15 cellular contexts compared by ENCODE assay signal in the genomic region with DNA sequence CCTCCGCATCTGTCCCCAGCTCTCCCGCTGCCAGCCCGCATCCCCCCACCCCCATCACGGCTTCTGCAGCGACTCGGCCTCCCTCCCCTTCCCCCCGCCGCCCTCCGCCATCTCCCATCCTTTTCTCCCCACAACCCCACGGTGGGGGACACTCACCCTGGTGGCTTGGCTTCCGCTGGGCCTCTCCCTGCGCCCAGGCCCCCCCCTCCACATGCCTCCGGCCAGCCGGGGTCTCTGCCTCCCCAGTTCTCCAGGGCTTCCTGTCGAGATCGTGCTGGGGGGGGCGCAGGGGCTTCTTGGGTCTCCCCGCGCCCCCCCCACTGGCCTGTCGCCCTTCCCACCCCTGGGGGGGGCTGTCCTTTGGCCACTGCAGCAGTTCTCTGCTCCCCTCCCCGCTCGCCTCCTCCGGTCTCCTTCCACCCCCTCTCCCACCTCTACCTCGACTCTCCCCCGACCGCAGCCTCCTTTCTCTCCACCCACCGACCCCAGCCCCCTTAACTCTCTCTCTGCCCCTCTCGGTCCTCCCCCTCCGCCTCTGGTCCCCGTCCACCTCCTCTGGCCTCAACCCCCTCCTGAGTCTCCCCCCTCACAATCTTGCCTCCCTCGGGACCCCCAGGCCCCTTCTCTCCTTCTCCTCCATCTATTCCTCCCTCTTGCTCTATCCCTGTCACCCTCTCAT. TPM values are rescaled to one million over a fixed set of nuclear protein-coding genes. Genes with fewer than 3 reads are reported as not detected.
DNase-seq lines count a peak whose midpoint lies in the region; ATAC-seq and TF ChIP-seq lines count a peak whose summit lies in the region.
"Had no signal": no experiment of that assay in that cellular context is flagged by ENCODE, and none has a peak within 500 bp of the region (broad histone marks: within the 10 kb centered on the region; RNA-seq: fewer than 3 reads in every experiment).

No MANE protein-coding gene starts in this region.

- no peak overlapping the region for H3K27ac Mint-ChIP-seq in nephron progenitor cell
- H3K27ac Mint-ChIP-seq: CD8-positive, alpha-beta T cell had no signal

- TF ChIP-seq CTCF in cardiac muscle cell (IDR thresholded peaks at IDR 0.05; ENCODE audit: low read depth, low read length) = no peak
- no peak for TF ChIP-seq CTCF in esophagus muscularis mucosa (IDR thresholded peaks at IDR 0.05)
- no peak for TF ChIP-seq CTCF in nephron progenitor cell (IDR thresholded peaks at IDR 0.05)
- TF ChIP-seq CTCF in upper lobe of left lung (IDR thresholded peaks at IDR 0.05) = no peak
- TF ChIP-seq CTCF in right lobe of liver (IDR thresholded peaks at IDR 0.05) = no peak

- H3K27me3 ChIP-seq in cardiac muscle cell = no peaks in the 10 kb centered on the region
- H3K27me3 ChIP-seq in right cardiac atrium (ENCODE audit: control insufficient read depth, insufficient read depth) = no peaks in the 10 kb centered on the region
- peaks cover 0 to 85% (median 4%) of the 10 kb centered on the region in 4 donors for H3K27me3 ChIP-seq in esophagus muscularis mucosa
- peaks cover 0 to 14% (median 5%) of the 10 kb centered on the region in 4 donors for H3K27me3 ChIP-seq in upper lobe of left lung
- peaks cover 0 to 1% of the 10 kb centered on the region in 2 donors for H3K27me3 ChIP-seq in right lobe of liver

- H3K36me3 ChIP-seq in cardiac muscle cell (no peaks in the 10 kb centered on the region), esophagus muscularis mucosa (no peaks in the 10 kb centered on the region), upper lobe of left lung (no peaks in the 10 kb centered on the region), right lobe of liver (no peaks in the 10 kb centered on the region)

- H3K4me3 Mint-ChIP-seq in nephron progenitor cell = peak overlapping the region; percentile 84
- H3K4me3 Mint-ChIP-seq: CD8-positive, alpha-beta T cell had no signal

- H3K27ac ChIP-seq in cardiac muscle cell (no peak overlapping the region), right cardiac atrium (ENCODE audit: low read length) (no peak overlapping the region), esophagus muscularis mucosa (replicated peaks in 1 of 4) (peak overlapping the region in 3 of 4 donors; percentile 39 to 57 (median 51)), upper lobe of left lung (peak overlapping the region in 2 of 4 donors; percentile 23 to 39), right lobe of liver (no peak overlapping the region)

- H3K9me3 Mint-ChIP-seq in nephron progenitor cell = no peaks in the 10 kb centered on the region
- H3K9me3 Mint-ChIP-seq: CD8-positive, alpha-beta T cell had no signal

- H3K9me3 ChIP-seq in cardiac muscle cell (ENCODE audit: low read depth) = no peaks in the 10 kb centered on the region
- no peaks in the 10 kb centered on the region for H3K9me3 ChIP-seq in right cardiac atrium (ENCODE audit: control insufficient read depth, low read length)
- H3K9me3 ChIP-seq in esophagus muscularis mucosa = no peaks in the 10 kb centered on the region
- H3K9me3 ChIP-seq in upper lobe of left lung = no peaks in the 10 kb centered on the region
- H3K9me3 ChIP-seq in right lobe of liver = no peaks in the 10 kb centered on the region

- intact Hi-C loops in right cardiac atrium (cut with DNase I) (no loop called here), esophagus muscularis mucosa (cut with DNase I) (no loop called here), right lobe of liver (cut with DNase I) (no loop called here)

- peaks cover 77% of the 10 kb centered on the region for H3K27me3 Mint-ChIP-seq in nephron progenitor cell (ENCODE audit: low read depth, poor library complexity)

- no peaks in the 10 kb centered on the region for H3K36me3 Mint-ChIP-seq in nephron progenitor cell (ENCODE audit: low read depth)
- H3K36me3 Mint-ChIP-seq: CD8-positive, alpha-beta T cell had no signal

- TF ChIP-seq EP300 in esophagus muscularis mucosa (IDR thresholded peaks at IDR 0.05) (no peak), upper lobe of left lung (IDR thresholded peaks at IDR 0.05) (no peak)

- ATAC-seq in right cardiac atrium (no peak), upper lobe of left lung (ENCODE audit: low FRiP score in 2 of 2) (no peak), right lobe of liver (no peak), GM21737 (IDR thresholded peaks at IDR 0.05; ENCODE audit: unreplicated experiment) (no peak)
- ATAC-seq: CD8-positive, alpha-beta T cell had no signal

- H3K4me3 ChIP-seq in cardiac muscle cell (peak overlapping the region; percentile 41), right cardiac atrium (ENCODE audit: low read length) (no peak overlapping the region), esophagus muscularis mucosa (peak overlapping the region; percentile 39 to 53 (median 47)), upper lobe of left lung (peak overlapping the region in 3 of 4 donors; percentile 8 to 37 (median 34)), right lobe of liver (no peak overlapping the region)

- H3K4me1 Mint-ChIP-seq in nephron progenitor cell = peaks cover 38% of the 10 kb centered on the region

- TF ChIP-seq POLR2A in esophagus muscularis mucosa (IDR thresholded peaks at IDR 0.05; ENCODE audit: low read depth) (no peak), upper lobe of left lung (IDR thresholded peaks at IDR 0.05) (no peak), right lobe of liver (IDR thresholded peaks at IDR 0.05) (no peak)

- no peak for DNase-seq in cardiac muscle cell (ENCODE audit: low read depth in 1 of 2, low spot score in 1 of 2)
- DNase-seq in right cardiac atrium = no peak
- no peak for DNase-seq in esophagus muscularis mucosa (ENCODE audit: extremely low spot score)
- DNase-seq in nephron progenitor cell = peak; percentile 35
- DNase-seq in upper lobe of left lung = no peak
- DNase-seq in right lobe of liver = no peak
- DNase-seq in effector CD4-positive, alpha-beta T cell = no peak
- DNase-seq: activated T-cell treated with anti-CD3 and anti-CD28 coated beads, Interleukin-2, amount 50 U/mL, for 48 hours; CD8-positive, alpha-beta T cell; cortex of kidney; NCI-H146 had no signal

- H3K4me1 ChIP-seq in cardiac muscle cell (ENCODE audit: low read depth) = peaks cover 17% of the 10 kb centered on the region
- H3K4me1 ChIP-seq in right cardiac atrium (ENCODE audit: control insufficient read depth, insufficient read depth, low read length) = no peaks in the 10 kb centered on the region
- H3K4me1 ChIP-seq in esophagus muscularis mucosa = peaks cover 4 to 22% (median 17%) of the 10 kb centered on the region in 4 donors
- peaks cover 8 to 22% (median 9%) of the 10 kb centered on the region in 4 donors for H3K4me1 ChIP-seq in upper lobe of left lung
- H3K4me1 ChIP-seq in right lobe of liver = peaks cover 0 to under 1% (median 0%) of the 10 kb centered on the region in 4 donors

- WGBS in right cardiac atrium = 31% methylated on average over 31 of the region's 31 CpGs
- WGBS in esophagus muscularis mucosa = 3% methylated on average over 20 of the region's 31 CpGs
- 10 to 11% methylated on average over 14 to 16 of the region's 31 CpGs for WGBS in upper lobe of left lung, 2 donors
- 5% methylated on average over 29 of the region's 31 CpGs for WGBS in right lobe of liver (ENCODE audit: insufficient coverage, low coverage, low lambda C conversion rate, missing lambda C conversion rate)

RNA-seq across cellular contexts. Expression of gene LRRC4B, which starts 17.1 kb away (rescaled TPM):
- total RNA-seq in cardiac muscle cell (38.7 and 56.4 TPM in 2 replicates), right cardiac atrium (1 to 10 TPM; 1.2 to 3.2 (median 2.0) TPM), esophagus muscularis mucosa (10 to 100 TPM in 1 of 4 donors, 1 to 10 TPM in 3; 3.7 to 12.5 (median 6.7) TPM), upper lobe of left lung (1 to 10 TPM in 4 of 6 donors, under 1 TPM in 2; 0.69 to 5.1 (median 1.7) TPM), right lobe of liver (1 to 10 TPM in 1 of 6 experiments, under 1 TPM in 5; 0.22 to 1.2 (median 0.52) TPM)
- polyA plus RNA-seq in cardiac muscle cell (5.8 and 6.2 TPM in 2 replicates), right cardiac atrium (1.6 TPM)
- total RNA-seq: CD8-positive, alpha-beta T cell; LHCN-M2; lung microvascular endothelial cell had no signal

RNA-seq across cellular contexts. Expression of gene ASPDH, which starts 37.5 kb away (rescaled TPM):
- total RNA-seq in cardiac muscle cell (not detected in 2 replicates), right cardiac atrium (not detected), esophagus muscularis mucosa (1 to 10 TPM in 1 of 4 donors, not detected in 3; 1.6 TPM), upper lobe of left lung (not detected), right lobe of liver (10 to 100 TPM; 22.1 to 67.8 (median 44.8) TPM)
- polyA plus RNA-seq in cardiac muscle cell (not detected in 2 replicates), right cardiac atrium (not detected)
- total RNA-seq: CD8-positive, alpha-beta T cell; LHCN-M2; lung microvascular endothelial cell; SK-MEL-5 had no signal

RNA-seq across cellular contexts. Expression of gene JOSD2, which starts 40.2 kb away (rescaled TPM):
- total RNA-seq in cardiac muscle cell = 21.4 and 25.4 TPM in 2 replicates
- polyA plus RNA-seq in cardiac muscle cell = 29.5 and 44.8 TPM in 2 replicates
- 10 to 100 TPM; 24.2 to 40.5 (median 39.5) TPM for total RNA-seq in right cardiac atrium
- polyA plus RNA-seq in right cardiac atrium = 55.2 TPM
- total RNA-seq in esophagus muscularis mucosa = 10 to 100 TPM; 31.3 to 59.4 (median 42.9) TPM
- 10 to 100 TPM; 22.6 to 59.2 (median 40.1) TPM for total RNA-seq in upper lobe of left lung
- total RNA-seq in right lobe of liver = 10 to 100 TPM; 15.0 to 27.5 (median 19.1) TPM

Comparison
In these comparisons a context has a peak if more than half of its experiments do, and no peak if none do; other contexts are left out.
1. H3K4me3 ChIP-seq: peak in cardiac muscle cell (single experiment), esophagus muscularis mucosa (4 of 4) and upper lobe of left lung (3 of 4); none in right cardiac atrium (single experiment) and right lobe of liver (0 of 3).
2. H3K27ac ChIP-seq: peak in esophagus muscularis mucosa (3 of 4); none in cardiac muscle cell (single experiment), right cardiac atrium (single experiment) and right lobe of liver (0 of 3).
3. RNA of gene ASPDH, which starts 37.5 kb away (total RNA-seq): 22.1 to 67.8 TPM in right lobe of liver; not detected in cardiac muscle cell, not detected in right cardiac atrium, 1.6 TPM in esophagus muscularis mucosa and not detected in upper lobe of left lung; every median in the first group is over 4 times any median in the second.